ENCODE assay signal across 24 cellular contexts in the genomic region with DNA sequence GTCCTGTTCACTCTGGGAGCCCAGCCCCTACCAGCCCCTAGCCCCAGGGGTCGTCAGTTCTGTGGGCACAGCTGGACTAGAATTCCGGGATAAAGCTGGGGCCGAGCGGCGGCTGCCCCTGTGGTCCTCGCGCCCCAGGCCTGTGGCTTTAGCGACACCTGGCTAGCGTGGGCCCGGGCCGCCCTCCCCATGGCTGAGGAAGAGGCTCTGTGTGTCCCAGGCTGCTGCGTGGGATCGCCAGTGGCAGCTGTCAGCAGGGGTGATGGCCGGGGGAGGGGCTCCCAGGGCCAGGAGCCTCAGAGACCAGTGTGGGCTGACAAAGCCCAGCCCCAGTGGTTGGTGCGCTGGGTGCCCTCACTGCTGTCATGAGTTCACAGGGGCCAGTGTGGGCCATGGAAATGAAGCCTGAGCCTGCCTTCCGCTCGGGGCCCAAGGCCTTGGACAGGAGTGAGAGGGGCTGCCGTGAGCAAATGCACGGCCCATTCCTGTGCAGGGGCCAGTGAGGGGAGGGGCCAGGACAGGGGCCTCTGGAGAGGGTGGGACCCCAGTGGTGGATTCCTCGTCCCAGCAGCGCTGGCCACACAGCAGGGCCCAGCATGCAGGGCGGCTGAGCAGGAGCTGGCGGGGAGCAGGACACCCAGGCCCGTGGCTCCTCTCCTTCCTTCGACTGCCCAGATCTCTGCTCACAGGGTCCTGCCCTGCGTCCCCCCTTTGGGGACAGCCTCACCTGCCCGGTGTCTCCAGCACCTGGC. TPM values are rescaled to one million over a fixed set of nuclear protein-coding genes. Genes with fewer than 3 reads are reported as not detected.
DNase-seq lines count a peak whose midpoint lies in the region; ATAC-seq and TF ChIP-seq lines count a peak whose summit lies in the region.
"Had no signal": no experiment of that assay in that cellular context is flagged by ENCODE, and none has a peak within 500 bp of the region (broad histone marks: within the 10 kb centered on the region; RNA-seq: fewer than 3 reads in every experiment).

No MANE protein-coding gene starts in this region.

- H3K4me3 Mint-ChIP-seq in T-helper 17 cell, result no peak overlapping the region
- no peak overlapping the region for H3K4me3 Mint-ChIP-seq in stimulated activated effector memory CD8-positive, alpha-beta T cell treated with anti-CD3 and anti-CD28 coated beads, Interleukin-12 subunit alpha, Interleukin-12 subunit beta, amount 100 ng/mL, for 72 hours
- H3K4me3 Mint-ChIP-seq: activated B cell treated with CpG ODN at 0.5 μM for 24 hours; activated CD4-positive, alpha-beta memory T cell treated with anti-CD3 and anti-CD28 coated beads, Interleukin-2, amount 10 ng/mL, durations not matched to agents 7 days and 5 days; activated naive CD4-positive, alpha-beta T cell treated with anti-CD3 and anti-CD28 coated beads for 36 hours; CD14-positive monocyte; natural killer cell treated with Interleukin-12 subunit alpha and Interleukin-12 subunit beta and Interleukin-15 and Interleukin-18, amount 100 ng/mL, for 72 hours had no signal

- H3K27ac Mint-ChIP-seq in T-helper 17 cell, result peak overlapping the region; percentile 75
- H3K27ac Mint-ChIP-seq in stimulated activated effector memory CD8-positive, alpha-beta T cell treated with anti-CD3 and anti-CD28 coated beads, Interleukin-12 subunit alpha, Interleukin-12 subunit beta, amount 100 ng/mL, for 72 hours, result peak overlapping the region; percentile 56
- H3K27ac Mint-ChIP-seq: activated B cell treated with CpG ODN at 0.5 μM for 24 hours; activated CD4-positive, alpha-beta memory T cell treated with anti-CD3 and anti-CD28 coated beads, Interleukin-2, amount 10 ng/mL, durations not matched to agents 7 days and 5 days; activated naive CD4-positive, alpha-beta T cell treated with anti-CD3 and anti-CD28 coated beads for 36 hours; natural killer cell treated with Interleukin-12 subunit alpha and Interleukin-12 subunit beta and Interleukin-15 and Interleukin-18, amount 100 ng/mL, for 72 hours had no signal

- H3K4me1 Mint-ChIP-seq in T-helper 17 cell, result peaks cover 48% of the 10 kb centered on the region
- peaks cover 82% of the 10 kb centered on the region for H3K4me1 Mint-ChIP-seq in stimulated activated effector memory CD8-positive, alpha-beta T cell treated with anti-CD3 and anti-CD28 coated beads, Interleukin-12 subunit alpha, Interleukin-12 subunit beta, amount 100 ng/mL, for 72 hours

- ATAC-seq in Right ventricle myocardium inferior (no peak), T-helper 17 cell (no peak), aorta (ENCODE audit: low FRiP score) (no peak)
- ATAC-seq in stimulated activated effector memory CD8-positive, alpha-beta T cell treated with anti-CD3 and anti-CD28 coated beads, Interleukin-12 subunit alpha, Interleukin-12 subunit beta, amount 100 ng/mL, for 72 hours, result no peak
- ATAC-seq: natural killer cell treated with Interleukin-12 subunit alpha and Interleukin-12 subunit beta and Interleukin-15 and Interleukin-18, amount 100 ng/mL, for 72 hours; PC-3 had no signal

- H3K9me3 ChIP-seq in cardiac muscle cell (ENCODE audit: low read depth), result no peaks in the 10 kb centered on the region
- no peaks in the 10 kb centered on the region for H3K9me3 ChIP-seq in T-helper 17 cell (ENCODE audit: control insufficient read depth, low read length, poor library complexity, severe bottlenecking)
- H3K9me3 ChIP-seq in iPS-15b (ENCODE audit: control insufficient read depth, insufficient read depth, low read length), result no peaks in the 10 kb centered on the region
- H3K9me3 ChIP-seq in aorta (ENCODE audit: control insufficient read depth, low read length), result no peaks in the 10 kb centered on the region
- H3K9me3 ChIP-seq: A549, esophagus squamous epithelium, prostate gland, SJCRH30 had no signal

- WGBS in aorta, 2 donors, result 86 to 87% methylated on average over 27 of the region's 27 CpGs

- peak overlapping the region; percentile 12 for H3K9ac ChIP-seq in iPS-15b (ENCODE audit: low read depth, low read length)

- no peaks in the 10 kb centered on the region for H3K9me3 Mint-ChIP-seq in stimulated activated effector memory CD8-positive, alpha-beta T cell treated with anti-CD3 and anti-CD28 coated beads, Interleukin-12 subunit alpha, Interleukin-12 subunit beta, amount 100 ng/mL, for 72 hours
- H3K9me3 Mint-ChIP-seq: activated B cell treated with CpG ODN at 0.5 μM for 24 hours; activated CD4-positive, alpha-beta memory T cell treated with anti-CD3 and anti-CD28 coated beads, Interleukin-2, amount 10 ng/mL, durations not matched to agents 7 days and 5 days; activated naive CD4-positive, alpha-beta T cell treated with anti-CD3 and anti-CD28 coated beads for 36 hours; CD14-positive monocyte; natural killer cell treated with Interleukin-12 subunit alpha and Interleukin-12 subunit beta and Interleukin-15 and Interleukin-18, amount 100 ng/mL, for 72 hours had no signal

- H3K36me3 Mint-ChIP-seq in T-helper 17 cell (ENCODE audit: low read depth), result no peaks in the 10 kb centered on the region
- H3K36me3 Mint-ChIP-seq in stimulated activated effector memory CD8-positive, alpha-beta T cell treated with anti-CD3 and anti-CD28 coated beads, Interleukin-12 subunit alpha, Interleukin-12 subunit beta, amount 100 ng/mL, for 72 hours, result peaks cover 6% of the 10 kb centered on the region
- H3K36me3 Mint-ChIP-seq: natural killer cell treated with Interleukin-12 subunit alpha and Interleukin-12 subunit beta and Interleukin-15 and Interleukin-18, amount 100 ng/mL, for 72 hours had no signal

- H3K27me3 Mint-ChIP-seq in T-helper 17 cell, result no peaks in the 10 kb centered on the region
- H3K27me3 Mint-ChIP-seq: activated B cell treated with CpG ODN at 0.5 μM for 24 hours; activated CD4-positive, alpha-beta memory T cell treated with anti-CD3 and anti-CD28 coated beads, Interleukin-2, amount 10 ng/mL, durations not matched to agents 7 days and 5 days; natural killer cell treated with Interleukin-12 subunit alpha and Interleukin-12 subunit beta and Interleukin-15 and Interleukin-18, amount 100 ng/mL, for 72 hours had no signal

- DNase-seq in cardiac muscle cell (ENCODE audit: low read depth in 1 of 2, low spot score in 1 of 2) (peak in 1 of 2 donors; percentile 40), Right ventricle myocardium inferior (ENCODE audit: missing footprints) (no peak), T-helper 17 cell (no peak), AG08396 (ENCODE audit: low spot score) (no peak), aorta (no peak)
- DNase-seq in stimulated activated effector memory CD8-positive, alpha-beta T cell treated with anti-CD3 and anti-CD28 coated beads, Interleukin-12 subunit alpha, Interleukin-12 subunit beta, amount 100 ng/mL, for 72 hours (ENCODE audit: low spot score in 2 of 2), result no peak
- DNase-seq in activated CD4-positive, alpha-beta T cell treated with anti-CD3 and anti-CD28 coated beads for 4 hours, result no peak
- DNase-seq: activated B cell treated with CpG ODN at 0.5 μM for 24 hours; activated CD4-positive, alpha-beta memory T cell treated with anti-CD3 and anti-CD28 coated beads, Interleukin-2, amount 10 ng/mL, durations not matched to agents 7 days and 5 days; activated naive CD4-positive, alpha-beta T cell treated with anti-CD3 and anti-CD28 coated beads for 36 hours; anterior cingulate cortex; effector CD8-positive, alpha-beta T cell; esophagus squamous epithelium; KG1; NCI-H748 treated with DMSO at 0.1 percent for 48 hours; PC-3; stimulated activated CD4-positive, alpha-beta T cell treated with anti-CD3 and anti-CD28 coated beads, Interleukin-4, amount 100 ng/mL, for 4 hours; T-helper 2 cell had no signal

- H3K4me1 ChIP-seq in cardiac muscle cell (ENCODE audit: low read depth), result peaks cover 31% of the 10 kb centered on the region
- peaks cover 3% of the 10 kb centered on the region for H3K4me1 ChIP-seq in iPS-15b (ENCODE audit: control insufficient read depth, insufficient read depth, low read length)
- no peaks in the 10 kb centered on the region for H3K4me1 ChIP-seq in aorta (ENCODE audit: control insufficient read depth in 1 of 2, insufficient read depth in 2 of 2, low read length in 2 of 2)

- H3K27ac ChIP-seq in cardiac muscle cell (peak overlapping the region; percentile 15), aorta (ENCODE audit: low read depth in 1 of 2, low read length in 2 of 2) (no peak overlapping the region)
- H3K27ac ChIP-seq: A549, esophagus squamous epithelium, prostate gland, SJCRH30 had no signal

- no peaks in the 10 kb centered on the region for H3K27me3 ChIP-seq in cardiac muscle cell
- no peaks in the 10 kb centered on the region for H3K27me3 ChIP-seq in iPS-15b (ENCODE audit: control insufficient read depth, insufficient read depth, low read length)
- no peaks in the 10 kb centered on the region for H3K27me3 ChIP-seq in aorta (ENCODE audit: control insufficient read depth in 1 of 2, insufficient read depth in 2 of 2, low read length in 1 of 2)
- H3K27me3 ChIP-seq: esophagus squamous epithelium, SJCRH30 had no signal

- H3K4me3 ChIP-seq in cardiac muscle cell, result no peak overlapping the region
- H3K4me3 ChIP-seq in iPS-15b (ENCODE audit: low read depth, low read length), result no peak overlapping the region
- no peak overlapping the region for H3K4me3 ChIP-seq in aorta (ENCODE audit: low read length in 2 of 2)
- H3K4me3 ChIP-seq: A549, esophagus squamous epithelium, prostate gland, SJCRH30 had no signal

- intact Hi-C loops in Right ventricle myocardium inferior (cut with DNase I) (no loop called here), aorta (cut with DNase I) (no loop called here)

- no peaks in the 10 kb centered on the region for H3K36me3 ChIP-seq in cardiac muscle cell
- no peaks in the 10 kb centered on the region for H3K36me3 ChIP-seq in iPS-15b (ENCODE audit: control insufficient read depth, insufficient read depth, low read length)
- H3K36me3 ChIP-seq in aorta (ENCODE audit: control insufficient read depth in 1 of 2, insufficient read depth in 2 of 2, low read length in 1 of 2), result no peaks in the 10 kb centered on the region
- H3K36me3 ChIP-seq: esophagus squamous epithelium, prostate gland, SJCRH30 had no signal

- TF ChIP-seq CTCF in cardiac muscle cell (IDR thresholded peaks at IDR 0.05; ENCODE audit: low read depth, low read length), result no peak

RNA-seq across cellular contexts. Expression of a gene that starts 11.4 kb away (rescaled TPM):
- 19.9 and 37.3 TPM in 2 replicates for total RNA-seq in cardiac muscle cell
- 45.0 and 52.9 TPM in 2 replicates for polyA plus RNA-seq in cardiac muscle cell
- 51.9 TPM for total RNA-seq in Right ventricle myocardium inferior
- 10 to 100 TPM; 79.3 to 86.3 TPM for total RNA-seq in T-helper 17 cell
- 10 to 100 TPM; 49.0 to 51.0 TPM for total RNA-seq in aorta
- polyA plus RNA-seq in aorta, result 10 to 100 TPM in 1 of 2 donors, 1 to 10 TPM in 1; 6.4 to 25.0 TPM
